22 cellular contexts compared by ENCODE assay signal in genomic region chr11:132898021-132898420, GRCh38.
DNase-seq lines count a peak whose midpoint lies in the region; ATAC-seq and TF ChIP-seq lines count a peak whose summit lies in the region.
"Had no signal": no experiment of that assay in that cellular context is flagged by ENCODE, and none has a peak within 500 bp of the region (broad histone marks: within the 10 kb centered on the region; RNA-seq: fewer than 3 reads in every experiment).

No MANE protein-coding gene starts in this region.

- no peak for TF ChIP-seq RAD21 in IMR-90 (IDR thresholded peaks at IDR 0.05; ENCODE audit: low read length)

- intact Hi-C loops in IMR-90 (cut with micrococcal nuclease) (no loop called here), PC-3 (cut with micrococcal nuclease) (no loop called here)

- H2BK120ac ChIP-seq in IMR-90 (ENCODE audit: low read depth, low read length) = no peak overlapping the region

- no peaks in the 10 kb centered on the region for H4K20me1 ChIP-seq in IMR-90 (ENCODE audit: insufficient read depth, low read length)
- H4K20me1 ChIP-seq in PC-3 (ENCODE audit: low read length) = no peaks in the 10 kb centered on the region

- H4K91ac ChIP-seq in IMR-90 (ENCODE audit: insufficient read depth, low read depth, low read length) = no peak overlapping the region

- 60% methylated on average over 2 of the region's 4 CpGs; no CpG with 5 or more reads in 1 of the 2 experiments for WGBS in IMR-90 (ENCODE audit: extremely low coverage in 2 of 2, insufficient read length in 1 of 2), 2 experiments

- no peaks in the 10 kb centered on the region for H3K9me3 ChIP-seq in IMR-90 (ENCODE audit: control insufficient read depth, insufficient read depth, low read length)
- peaks cover 42% of the 10 kb centered on the region for H3K9me3 ChIP-seq in PC-3 (ENCODE audit: low read length)
- H3K9me3 ChIP-seq: neutrophil, thoracic aorta had no signal

- H3K4ac ChIP-seq in IMR-90 (ENCODE audit: low read depth, low read length) = no peak overlapping the region

- H3K4me3 ChIP-seq in IMR-90 (ENCODE audit: insufficient read depth, low read depth, low read length) (no peak overlapping the region), brain microvascular endothelial cell (ENCODE audit: low read depth, low read length) (no peak overlapping the region), PC-3 (ENCODE audit: low read length) (no peak overlapping the region)
- H3K4me3 ChIP-seq: thoracic aorta had no signal

- H2BK20ac ChIP-seq in IMR-90 (ENCODE audit: low read depth, low read length) = no peak overlapping the region

- H2AK5ac ChIP-seq in IMR-90 (ENCODE audit: low read depth, low read length) = no peak overlapping the region

- POLR2A ChIA-PET in IMR-90 (lab: Charles Lee; ENCODE audit: unreplicated experiment) (no interaction called here), PC-3 (lab: Charles Lee; ENCODE audit: unreplicated experiment) (no interaction called here)

- CTCF ChIA-PET in IMR-90 (lab: Yijun Ruan, JAX) = interaction anchor here (1.4 kb wide), 1 partner anchor 12 kb away, joined by 6 read pairs; no protein-coding TSS in a partner anchor
- CTCF ChIA-PET in PC-3 (lab: Charles Lee) = no interaction called here

- H3K4me1 ChIP-seq in IMR-90 (ENCODE audit: control insufficient read depth, insufficient read depth, low read length) (peaks cover 3% of the 10 kb centered on the region; the same call in 1 of the 2 replicates), PC-3 (ENCODE audit: insufficient read depth, low read length) (no peaks in the 10 kb centered on the region)

- no peak for TF ChIP-seq CTCF in IMR-90 (conservative IDR thresholded peaks at IDR 0.05; ENCODE audit: low read depth, low read length)
- no peak for TF ChIP-seq CTCF in brain microvascular endothelial cell (IDR thresholded peaks at IDR 0.05; ENCODE audit: low read depth, low read length, missing control alignments)
- TF ChIP-seq CTCF in PC-3 (conservative IDR thresholded peaks at IDR 0.05; ENCODE audit: low read depth, low read length) = no peak

- DNase-seq in Daoy (ENCODE audit: low read depth) (peak; percentile 74), IMR-90 (peak; percentile 73), brain microvascular endothelial cell (peak; percentile 76), glomerular visceral epithelial cell (ENCODE audit: extremely low spot score) (peak; percentile 48), PC-3 (no peak)
- DNase-seq in activated CD4-positive, alpha-beta T cell treated with anti-CD3 and anti-CD28 coated beads, Interleukin-2, amount 50 U/mL, for 4 hours = no peak
- no peak for DNase-seq in stimulated activated CD4-positive, alpha-beta T cell treated with anti-CD3 and anti-CD28 coated beads, Interleukin-2, amount 100 ng/mL, for 24 hours
- no peak for DNase-seq in activated CD4-positive, alpha-beta T cell treated with anti-CD3 and anti-CD28 coated beads for 48 hours
- DNase-seq: activated CD4-positive, CD25-positive, alpha-beta regulatory T cell; activated CD8-positive, alpha-beta T cell treated with anti-CD3 and anti-CD28 coated beads, Interleukin-2, amount 10 ng/mL, durations not matched to agents 7 days and 5 days; effector CD8-positive, alpha-beta T cell; H7; kidney; NCI-H1694; NCI-H2227 treated with DMSO at 0.1 percent for 48 hours; OCI-M1; SHP77; small intestine; stimulated activated CD4-positive, alpha-beta T cell treated with anti-CD3 and anti-CD28 coated beads, Interleukin-2, amount 100 ng/mL, for 48 hours; stimulated activated naive CD4-positive, alpha-beta T cell had no signal

- in situ Hi-C loops in IMR-90 (cut with MboI; ENCODE audit: low sequenced_read_pairs) = no loop called here
- in situ Hi-C loops in brain microvascular endothelial cell (cut with HindIII; ENCODE audit: low pct_ligation_motif_present, low sequenced_read_pairs) = no loop called here

- no peak overlapping the region for H3K9ac ChIP-seq in IMR-90 (ENCODE audit: low read depth, low read length)
- no peak overlapping the region for H3K9ac ChIP-seq in PC-3 (ENCODE audit: low read length)

- H3F3A ChIP-seq in PC-3 (ENCODE audit: low read length, unreplicated experiment) = no peaks in the 10 kb centered on the region

- 0 out of 2 replicates have a peak, but pooled peaks cover 4% of the 10 kb centered on the region for H3K9me1 ChIP-seq in IMR-90 (ENCODE audit: insufficient read depth, low read length)

- H3K14ac ChIP-seq in IMR-90 (replicated peaks; ENCODE audit: low read depth, low read length) = no peak overlapping the region

- no peak overlapping the region for H2AK9ac ChIP-seq in IMR-90 (replicated peaks; ENCODE audit: low read depth, low read length, poor library complexity)

- no peak overlapping the region for H3K18ac ChIP-seq in IMR-90 (ENCODE audit: low read depth, low read length)

- no peak for TF ChIP-seq POLR2A in IMR-90 (IDR thresholded peaks at IDR 0.05; ENCODE audit: low read depth, low read length)

- H2BK5ac ChIP-seq in IMR-90 (ENCODE audit: low read depth, low read length, poor library complexity, severe bottlenecking) = no peak overlapping the region

- H3K27ac ChIP-seq in IMR-90 (ENCODE audit: insufficient read depth, low read length) (no peak overlapping the region), brain microvascular endothelial cell (no peak overlapping the region), PC-3 (ENCODE audit: low read length) (no peak overlapping the region)
- H3K27ac ChIP-seq: neutrophil, thoracic aorta had no signal

- H3K79me1 ChIP-seq in IMR-90 (ENCODE audit: low read depth in 1 of 2, low read length in 2 of 2) = no peaks in the 10 kb centered on the region

- no peak for ATAC-seq in IMR-90 (ENCODE audit: low read depth)
- no peak for ATAC-seq in PC-3
- ATAC-seq: activated CD8-positive, alpha-beta T cell treated with anti-CD3 and anti-CD28 coated beads, Interleukin-2, amount 10 ng/mL, durations not matched to agents 7 days and 5 days had no signal

- no peak overlapping the region for H4K5ac ChIP-seq in IMR-90 (ENCODE audit: low read depth, low read length)

- dilution Hi-C loops in IMR-90 (cut with HindIII; ENCODE audit: low sequenced_read_pairs, unreplicated experiment) = no loop called here

- H3K56ac ChIP-seq in IMR-90 (ENCODE audit: extremely low read depth, insufficient read depth, low read length) = no peak overlapping the region

- H3K27me3 ChIP-seq in IMR-90 (ENCODE audit: control insufficient read depth, insufficient read depth, low read length) (no peaks in the 10 kb centered on the region), brain microvascular endothelial cell (replicated peaks) (no peaks in the 10 kb centered on the region), PC-3 (ENCODE audit: low read length) (no peaks in the 10 kb centered on the region)
- H3K27me3 ChIP-seq: neutrophil had no signal

- peak overlapping the region; percentile 16 for H2AFZ ChIP-seq in IMR-90 (replicated peaks; ENCODE audit: low read length, poor library complexity)
- no peak overlapping the region for H2AFZ ChIP-seq in PC-3 (ENCODE audit: low read length)

- H3K79me2 ChIP-seq in PC-3 (ENCODE audit: low read length) = no peaks in the 10 kb centered on the region

- H3K4me2 ChIP-seq in IMR-90 (ENCODE audit: low read depth, low read length) (no peak overlapping the region), PC-3 (ENCODE audit: low read length) (no peak overlapping the region)

- H3K23ac ChIP-seq in IMR-90 (ENCODE audit: low read depth, low read length) = no peak overlapping the region

- BruUV-seq in IMR-90 (replicated peaks; lab: Mats Ljungman, UMichigan) = no TSS peak
- no TSS peak for BruUV-seq in PC-3 (replicated peaks; lab: Mats Ljungman, UMichigan)

- H3K36me3 ChIP-seq in IMR-90 (ENCODE audit: control insufficient read depth, insufficient read depth, low read length) (no peaks in the 10 kb centered on the region), brain microvascular endothelial cell (replicated peaks) (no peaks in the 10 kb centered on the region), PC-3 (ENCODE audit: low read depth, low read length) (no peaks in the 10 kb centered on the region)
- H3K36me3 ChIP-seq: neutrophil, thoracic aorta had no signal

- no peaks in the 10 kb centered on the region for H3K9me2 ChIP-seq in PC-3 (replicated peaks; ENCODE audit: low read length)

- no peak overlapping the region for H4K8ac ChIP-seq in IMR-90 (ENCODE audit: low read depth in 2 of 2, low read length in 2 of 2)

- H2BK15ac ChIP-seq in IMR-90 (ENCODE audit: low read depth, low read length) = no peak overlapping the region

TF ChIP-seq in IMR-90, 13 proteins besides CTCF, POLR2A, EP300 and RAD21:
- TF ChIP-seq FOS (IDR thresholded peaks at IDR 0.05; ENCODE audit: low read depth, low read length) (no peak), CEBPB (IDR thresholded peaks at IDR 0.05; ENCODE audit: low read depth, low read length) (no peak), RFX5 (IDR thresholded peaks at IDR 0.05; ENCODE audit: low read depth, low read length) (no peak), CHD1 (IDR thresholded peaks at IDR 0.05; ENCODE audit: low read depth, low read length) (no peak), MAFK (IDR thresholded peaks at IDR 0.05; ENCODE audit: low read depth, low read length) (no peak), SMC3 (IDR thresholded peaks at IDR 0.05; ENCODE audit: low read depth, low read length) (no peak), MXI1 (IDR thresholded peaks at IDR 0.05; ENCODE audit: borderline replicate concordance, low read depth, low read length) (no peak), NFE2L2 (IDR thresholded peaks at IDR 0.05; ENCODE audit: low read depth, low read length) (no peak), BHLHE40 (IDR thresholded peaks at IDR 0.05; ENCODE audit: low read depth, low read length) (no peak)
- TF ChIP-seq, protein P1, sequence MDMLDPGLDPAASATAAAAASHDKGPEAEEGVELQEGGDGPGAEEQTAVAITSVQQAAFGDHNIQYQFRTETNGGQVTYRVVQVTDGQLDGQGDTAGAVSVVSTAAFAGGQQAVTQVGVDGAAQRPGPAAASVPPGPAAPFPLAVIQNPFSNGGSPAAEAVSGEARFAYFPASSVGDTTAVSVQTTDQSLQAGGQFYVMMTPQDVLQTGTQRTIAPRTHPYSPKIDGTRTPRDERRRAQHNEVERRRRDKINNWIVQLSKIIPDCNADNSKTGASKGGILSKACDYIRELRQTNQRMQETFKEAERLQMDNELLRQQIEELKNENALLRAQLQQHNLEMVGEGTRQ (IDR thresholded peaks at IDR 0.05; ENCODE audit: low read depth, low read length) = no peak
- TF ChIP-seq, protein P2, sequence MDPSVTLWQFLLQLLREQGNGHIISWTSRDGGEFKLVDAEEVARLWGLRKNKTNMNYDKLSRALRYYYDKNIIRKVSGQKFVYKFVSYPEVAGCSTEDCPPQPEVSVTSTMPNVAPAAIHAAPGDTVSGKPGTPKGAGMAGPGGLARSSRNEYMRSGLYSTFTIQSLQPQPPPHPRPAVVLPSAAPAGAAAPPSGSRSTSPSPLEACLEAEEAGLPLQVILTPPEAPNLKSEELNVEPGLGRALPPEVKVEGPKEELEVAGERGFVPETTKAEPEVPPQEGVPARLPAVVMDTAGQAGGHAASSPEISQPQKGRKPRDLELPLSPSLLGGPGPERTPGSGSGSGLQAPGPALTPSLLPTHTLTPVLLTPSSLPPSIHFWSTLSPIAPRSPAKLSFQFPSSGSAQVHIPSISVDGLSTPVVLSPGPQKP (IDR thresholded peaks at IDR 0.05; ENCODE audit: borderline replicate concordance, low read depth, low read length) = no peak

Comparison
In these comparisons a context has a peak if more than half of its experiments do, and no peak if none do; other contexts are left out.
1. DNase-seq: peak in Daoy (single experiment), IMR-90 (single experiment), brain microvascular endothelial cell (single experiment) and glomerular visceral epithelial cell (single experiment); none in activated CD4-positive, alpha-beta T cell treated with anti-CD3 and anti-CD28 coated beads, Interleukin-2, amount 50 U/mL, for 4 hours (0 of 2), stimulated activated CD4-positive, alpha-beta T cell treated with anti-CD3 and anti-CD28 coated beads, Interleukin-2, amount 100 ng/mL, for 24 hours (0 of 2), PC-3 (single experiment) and activated CD4-positive, alpha-beta T cell treated with anti-CD3 and anti-CD28 coated beads for 48 hours (single experiment).